17 cellular contexts compared by ENCODE assay signal in genomic region chr6:38114976-38115632, GRCh38.
DNase-seq lines count a peak whose midpoint lies in the region; ATAC-seq, FAIRE-seq and TF ChIP-seq lines count a peak whose summit lies in the region.
"Had no signal": no experiment of that assay in that cellular context is flagged by ENCODE, and none has a peak within 500 bp of the region (broad histone marks: within the 10 kb centered on the region; RNA-seq: fewer than 3 reads in every experiment).

No MANE protein-coding gene starts in this region.

- H3K4me3 ChIP-seq in astrocyte (ENCODE audit: insufficient read depth, low read depth, low read length) (no peak overlapping the region), keratinocyte (ENCODE audit: control insufficient read depth in 2 of 3, extremely low read depth in 1 of 3, insufficient read depth in 2 of 3, low read depth in 1 of 3, low read length in 3 of 3) (no peak overlapping the region), right atrium auricular region (no peak overlapping the region)
- H3K4me3 ChIP-seq: breast epithelium, left lung had no signal

- TF ChIP-seq CTCF in astrocyte (IDR thresholded peaks at IDR 0.05; ENCODE audit: insufficient read depth, low read depth, low read length): no peak
- no peak for TF ChIP-seq CTCF in keratinocyte (optimal IDR thresholded peaks at IDR 0.05 in 1 of 3, IDR thresholded peaks at IDR 0.05 in 1 of 3, conservative IDR thresholded peaks at IDR 0.05 in 1 of 3; ENCODE audit: extremely low read depth in 1 of 3, insufficient read depth in 2 of 3, low read length in 3 of 3)
- TF ChIP-seq CTCF in right atrium auricular region (IDR thresholded peaks at IDR 0.05): no peak

- no peak overlapping the region for H3K4me2 ChIP-seq in astrocyte (ENCODE audit: low read length)
- peak overlapping the region; percentile 16 for H3K4me2 ChIP-seq in keratinocyte (ENCODE audit: control insufficient read depth, extremely low read depth, insufficient read depth, low read depth, low read length)

- H4K20me1 ChIP-seq in astrocyte (ENCODE audit: insufficient read depth, low read length): peaks cover 94% of the 10 kb centered on the region
- no peaks in the 10 kb centered on the region for H4K20me1 ChIP-seq in keratinocyte (ENCODE audit: control insufficient read depth, extremely low read depth, insufficient read depth, low read length)

- H3K4me1 ChIP-seq in astrocyte (ENCODE audit: insufficient read depth, low read length) (peaks cover 12% of the 10 kb centered on the region), keratinocyte (ENCODE audit: control insufficient read depth, extremely low read depth, insufficient read depth, low read length) (peaks cover 18% of the 10 kb centered on the region), right atrium auricular region (peaks cover 0 to 12% of the 10 kb centered on the region in 2 donors)
- H3K4me1 ChIP-seq: breast epithelium, left lung had no signal

- H3K9me1 ChIP-seq in keratinocyte (ENCODE audit: control insufficient read depth, extremely low read depth, insufficient read depth, low read length): no peaks in the 10 kb centered on the region

- H3K9me3 ChIP-seq in astrocyte (ENCODE audit: insufficient read depth, low read depth, low read length): no peaks in the 10 kb centered on the region
- H3K9me3 ChIP-seq in keratinocyte (ENCODE audit: control insufficient read depth, low read depth, low read length): no peaks in the 10 kb centered on the region
- no peaks in the 10 kb centered on the region for H3K9me3 ChIP-seq in right atrium auricular region
- H3K9me3 ChIP-seq: breast epithelium, left lung had no signal

- peak overlapping the region; percentile 2 for H3K27ac Mint-ChIP-seq in activated T-cell treated with anti-CD3 and anti-CD28 coated beads, Interleukin-2, amount 50 U/mL, for 72 hours
- peak overlapping the region; percentile 67 for H3K27ac Mint-ChIP-seq in astrocyte (ENCODE audit: unreplicated experiment)
- H3K27ac Mint-ChIP-seq: CD4-positive, alpha-beta T cell had no signal

- no peak for ATAC-seq in activated T-cell treated with anti-CD3 and anti-CD28 coated beads, Interleukin-2, amount 50 U/mL, for 72 hours (replicated peaks in 1 of 2)
- ATAC-seq in GM21381 (IDR thresholded peaks at IDR 0.05; ENCODE audit: unreplicated experiment): no peak
- ATAC-seq in HG03565 (IDR thresholded peaks at IDR 0.05; ENCODE audit: unreplicated experiment): no peak
- ATAC-seq in GM21576 (IDR thresholded peaks at IDR 0.05; ENCODE audit: unreplicated experiment): no peak
- ATAC-seq: left lung had no signal

- peaks cover 0 to 12% of the 10 kb centered on the region in 2 donors for H3K36me3 Mint-ChIP-seq in activated T-cell treated with anti-CD3 and anti-CD28 coated beads, Interleukin-2, amount 50 U/mL, for 72 hours (ENCODE audit: insufficient read depth in 2 of 2)
- peaks cover 14% of the 10 kb centered on the region for H3K36me3 Mint-ChIP-seq in astrocyte (ENCODE audit: low read depth, unreplicated experiment)

- peaks cover 21% of the 10 kb centered on the region for H3K4me1 Mint-ChIP-seq in activated T-cell treated with anti-CD3 and anti-CD28 coated beads, Interleukin-2, amount 50 U/mL, for 72 hours (ENCODE audit: low read depth)
- peaks cover 26% of the 10 kb centered on the region for H3K4me1 Mint-ChIP-seq in astrocyte (ENCODE audit: low read depth, unreplicated experiment)

- H3K36me3 ChIP-seq in astrocyte (ENCODE audit: insufficient read depth, low read length) (peaks cover 4% of the 10 kb centered on the region), keratinocyte (ENCODE audit: control insufficient read depth in 2 of 2, extremely low read depth in 1 of 2, insufficient read depth in 2 of 2, low read length in 2 of 2) (peaks cover 0 to 3% of the 10 kb centered on the region in 2 experiments), right atrium auricular region (peaks cover 12% of the 10 kb centered on the region)
- H3K36me3 ChIP-seq: breast epithelium had no signal

- no peak for DNase-seq in activated T-cell treated with anti-CD3 and anti-CD28 coated beads, Interleukin-2, amount 50 U/mL, for 72 hours
- no peak for DNase-seq in activated T-cell treated with anti-CD3 and anti-CD28 coated beads, Interleukin-2, amount 50 U/mL, for 1 hour
- DNase-seq in astrocyte (ENCODE audit: low read depth): no peak
- no peak for DNase-seq in keratinocyte (ENCODE audit: low read depth, low spot score)
- DNase-seq in right atrium auricular region (ENCODE audit: low spot score): no peak
- DNase-seq: activated CD4-positive, alpha-beta T cell treated with anti-CD3 and anti-CD28 coated beads for 4 hours; activated effector memory CD4-positive, alpha-beta T cell treated with Interleukin-2 at 50 U/mL for 16 hours; CD4-positive, alpha-beta T cell; left lung; NCI-H1092; NCI-H2227 treated with DMSO at 0.1 percent for 48 hours; occipital lobe had no signal

- no peaks in the 10 kb centered on the region for H3K9me3 Mint-ChIP-seq in activated T-cell treated with anti-CD3 and anti-CD28 coated beads, Interleukin-2, amount 50 U/mL, for 72 hours
- no peaks in the 10 kb centered on the region for H3K9me3 Mint-ChIP-seq in astrocyte (ENCODE audit: unreplicated experiment)
- H3K9me3 Mint-ChIP-seq: CD4-positive, alpha-beta T cell had no signal

- H3K9ac ChIP-seq in astrocyte (ENCODE audit: low read length) (no peak overlapping the region), keratinocyte (ENCODE audit: control insufficient read depth, extremely low read depth, insufficient read depth, low read length) (no peak overlapping the region)

- H3K27ac ChIP-seq in astrocyte (ENCODE audit: low read depth, low read length) (no peak overlapping the region), keratinocyte (ENCODE audit: control insufficient read depth, insufficient read depth, low read length) (no peak overlapping the region), right atrium auricular region (no peak overlapping the region)
- H3K27ac ChIP-seq: breast epithelium, left lung, RWPE1 had no signal

- H3K27me3 ChIP-seq in astrocyte (ENCODE audit: insufficient read depth, low read length) (no peaks in the 10 kb centered on the region), keratinocyte (ENCODE audit: control insufficient read depth, extremely low read depth, insufficient read depth, low read length) (no peaks in the 10 kb centered on the region), right atrium auricular region (no peaks in the 10 kb centered on the region)
- H3K27me3 ChIP-seq: breast epithelium, left lung had no signal

- no peak overlapping the region for H3K4me3 Mint-ChIP-seq in activated T-cell treated with anti-CD3 and anti-CD28 coated beads, Interleukin-2, amount 50 U/mL, for 72 hours
- H3K4me3 Mint-ChIP-seq in astrocyte (ENCODE audit: unreplicated experiment): no peak overlapping the region
- H3K4me3 Mint-ChIP-seq: CD4-positive, alpha-beta T cell had no signal

- dilution Hi-C loops in keratinocyte (cut with MboI; ENCODE audit: extremely low pct_ligation_motif_present, low sequenced_read_pairs): no loop called here

- peaks cover 20% of the 10 kb centered on the region for H3K79me2 ChIP-seq in astrocyte (ENCODE audit: insufficient read depth, low read length)
- no peaks in the 10 kb centered on the region for H3K79me2 ChIP-seq in keratinocyte (ENCODE audit: control insufficient read depth, insufficient read depth, low read length)

- H2AFZ ChIP-seq in astrocyte (ENCODE audit: low read depth, low read length) (no peak overlapping the region), keratinocyte (ENCODE audit: control insufficient read depth, low read length) (no peak overlapping the region)

- FAIRE-seq in astrocyte (lab: Jason Lieb, UNC) (no peak), keratinocyte (lab: Jason Lieb, UNC) (peak; percentile 83)

- H3K27me3 Mint-ChIP-seq in activated T-cell treated with anti-CD3 and anti-CD28 coated beads, Interleukin-2, amount 50 U/mL, for 72 hours (ENCODE audit: low read depth): no peaks in the 10 kb centered on the region
- H3K27me3 Mint-ChIP-seq in astrocyte (ENCODE audit: low read depth, unreplicated experiment): no peaks in the 10 kb centered on the region
- H3K27me3 Mint-ChIP-seq: CD4-positive, alpha-beta T cell had no signal
